ENCODE assay signal across 8 cellular contexts in genomic region chr17:58172369-58173071, GRCh38. TPM values are rescaled to one million over a fixed set of nuclear protein-coding genes. Genes with fewer than 3 reads are reported as not detected.
DNase-seq lines count a peak whose midpoint lies in the region; ATAC-seq and TF ChIP-seq lines count a peak whose summit lies in the region.

No MANE protein-coding gene starts in this region.

- H3K27ac Mint-ChIP-seq in CD8-positive, alpha-beta T cell: peak overlapping the region; percentile 66
- H3K27ac Mint-ChIP-seq in activated naive CD4-positive, alpha-beta T cell treated with anti-CD3 and anti-CD28 coated beads for 36 hours: no peak overlapping the region
- no peak overlapping the region for H3K27ac Mint-ChIP-seq in stimulated activated memory B cell treated with anti-CD40 and anti-IgM and Interleukin-4, amounts not matched to agents 10 μg/mL and 1 μg/mL and 100 μg/mL, for 72 hours

- H3K4me1 Mint-ChIP-seq in CD8-positive, alpha-beta T cell (ENCODE audit: low read depth): peaks cover 45% of the 10 kb centered on the region
- H3K4me1 Mint-ChIP-seq in activated naive CD4-positive, alpha-beta T cell treated with anti-CD3 and anti-CD28 coated beads for 36 hours (ENCODE audit: low read depth): peaks cover 33% of the 10 kb centered on the region
- peaks cover 5% of the 10 kb centered on the region for H3K4me1 Mint-ChIP-seq in stimulated activated memory B cell treated with anti-CD40 and anti-IgM and Interleukin-4, amounts not matched to agents 10 μg/mL and 1 μg/mL and 100 μg/mL, for 72 hours

- no peaks in the 10 kb centered on the region for H3K36me3 Mint-ChIP-seq in CD8-positive, alpha-beta T cell
- H3K36me3 Mint-ChIP-seq in activated naive CD4-positive, alpha-beta T cell treated with anti-CD3 and anti-CD28 coated beads for 36 hours (ENCODE audit: low read depth): no peaks in the 10 kb centered on the region
- H3K36me3 Mint-ChIP-seq in stimulated activated memory B cell treated with anti-CD40 and anti-IgM and Interleukin-4, amounts not matched to agents 10 μg/mL and 1 μg/mL and 100 μg/mL, for 72 hours: no peaks in the 10 kb centered on the region

- H3K4me3 ChIP-seq in CD8-positive, alpha-beta T cell (ENCODE audit: low read depth, low read length): no peak overlapping the region
- H3K4me3 ChIP-seq in HAP-1: no peak overlapping the region
- no peak overlapping the region for H3K4me3 ChIP-seq in OCI-LY3 (ENCODE audit: low read length)
- no peak overlapping the region for H3K4me3 ChIP-seq in dorsolateral prefrontal cortex

- intact Hi-C loops in CD8-positive, alpha-beta T cell (cut with DNase I, micrococcal nuclease): loop anchor here (1.0 to 10.0 kb wide), 10 partner anchors 19 to 315 kb away; partner anchors contain the start of genes SRSF1 (in 1 of the 2) and VEZF1 (in 1 of the 2)
- intact Hi-C loops in activated naive CD4-positive, alpha-beta T cell treated with anti-CD3 and anti-CD28 coated beads for 36 hours (cut with micrococcal nuclease): loop anchor here (1.0 to 5.0 kb wide), 4 partner anchors 50 to 314 kb away; no protein-coding TSS in a partner anchor
- intact Hi-C loops in dorsolateral prefrontal cortex (cut with DNase I): no loop called here

- peak overlapping the region; percentile 87 for H2AFZ ChIP-seq in OCI-LY3 (ENCODE audit: low read depth, low read length)

- no peaks in the 10 kb centered on the region for H4K20me1 ChIP-seq in OCI-LY3 (ENCODE audit: insufficient read depth, low read length)

- no peaks in the 10 kb centered on the region for H3K9me3 Mint-ChIP-seq in CD8-positive, alpha-beta T cell
- peaks cover 2% of the 10 kb centered on the region for H3K9me3 Mint-ChIP-seq in activated naive CD4-positive, alpha-beta T cell treated with anti-CD3 and anti-CD28 coated beads for 36 hours
- peaks cover 3% of the 10 kb centered on the region for H3K9me3 Mint-ChIP-seq in stimulated activated memory B cell treated with anti-CD40 and anti-IgM and Interleukin-4, amounts not matched to agents 10 μg/mL and 1 μg/mL and 100 μg/mL, for 72 hours

- H3K27me3 ChIP-seq in CD8-positive, alpha-beta T cell (ENCODE audit: insufficient read depth, low read length): no peaks in the 10 kb centered on the region
- peaks cover 51% of the 10 kb centered on the region for H3K27me3 ChIP-seq in HAP-1 (ENCODE audit: low read depth)
- peaks cover 33% of the 10 kb centered on the region for H3K27me3 ChIP-seq in OCI-LY3 (ENCODE audit: low read depth, low read length)
- H3K27me3 ChIP-seq in dorsolateral prefrontal cortex: peaks cover 0 to 45% (median 3%) of the 10 kb centered on the region in 45 donors

- peaks cover 43% of the 10 kb centered on the region for H3K4me1 ChIP-seq in CD8-positive, alpha-beta T cell (ENCODE audit: insufficient read depth, low read length)
- H3K4me1 ChIP-seq in HAP-1 (no peaks in the 10 kb centered on the region), OCI-LY3 (ENCODE audit: low read length) (no peaks in the 10 kb centered on the region)

- POLR2A ChIA-PET in CD8-positive, alpha-beta T cell (lab: Charles Lee): interaction anchor here (0.6 to 3.1 kb wide), 5 partner anchors 16 to 58 kb away, joined by 4 to 16 read pairs (median 6); no protein-coding TSS in a partner anchor

- H3K9ac ChIP-seq in OCI-LY3 (ENCODE audit: low read length): no peak overlapping the region

- in situ Hi-C loops in HAP-1 (cut with MboI; ENCODE audit: low sequenced_read_pairs): no loop called here

- H3K79me2 ChIP-seq in OCI-LY3 (ENCODE audit: low read length): no peaks in the 10 kb centered on the region

- peaks cover 4% of the 10 kb centered on the region for H3K27me3 Mint-ChIP-seq in CD8-positive, alpha-beta T cell (ENCODE audit: low read depth)
- H3K27me3 Mint-ChIP-seq in activated naive CD4-positive, alpha-beta T cell treated with anti-CD3 and anti-CD28 coated beads for 36 hours (ENCODE audit: low read depth): no peaks in the 10 kb centered on the region
- H3K27me3 Mint-ChIP-seq in stimulated activated memory B cell treated with anti-CD40 and anti-IgM and Interleukin-4, amounts not matched to agents 10 μg/mL and 1 μg/mL and 100 μg/mL, for 72 hours: peaks cover 60% of the 10 kb centered on the region

- H3K9me3 ChIP-seq in CD8-positive, alpha-beta T cell (ENCODE audit: low read length): no peaks in the 10 kb centered on the region
- no peaks in the 10 kb centered on the region for H3K9me3 ChIP-seq in HAP-1
- H3K9me3 ChIP-seq in OCI-LY3 (ENCODE audit: insufficient read depth, low read length): no peaks in the 10 kb centered on the region

- ATAC-seq in CD8-positive, alpha-beta T cell: peak; percentile 76
- peak; percentile 60 for ATAC-seq in left lobe of liver
- no peak for ATAC-seq in stimulated activated memory B cell treated with anti-CD40 and anti-IgM and Interleukin-4, amounts not matched to agents 10 μg/mL and 1 μg/mL and 100 μg/mL, for 72 hours
- no peak for ATAC-seq in HG03108 (IDR thresholded peaks at IDR 0.05; ENCODE audit: unreplicated experiment)

- peak overlapping the region; percentile 38 for H3K4me3 Mint-ChIP-seq in CD8-positive, alpha-beta T cell
- no peak overlapping the region for H3K4me3 Mint-ChIP-seq in activated naive CD4-positive, alpha-beta T cell treated with anti-CD3 and anti-CD28 coated beads for 36 hours
- no peak overlapping the region for H3K4me3 Mint-ChIP-seq in stimulated activated memory B cell treated with anti-CD40 and anti-IgM and Interleukin-4, amounts not matched to agents 10 μg/mL and 1 μg/mL and 100 μg/mL, for 72 hours

- CTCF ChIA-PET in CD8-positive, alpha-beta T cell (lab: Charles Lee): interaction anchor here (0.6 to 13.0 kb wide), 45 partner anchors 11 to 319 kb away, joined by 3 to 217 read pairs (median 4); partner anchors contain the start of genes EPX, LPO and OR4D1
- CTCF ChIA-PET in activated naive CD4-positive, alpha-beta T cell treated with anti-CD3 and anti-CD28 coated beads for 36 hours (lab: Charles Lee): interaction anchor here (0.5 to 3.3 kb wide), 27 partner anchors 8 to 1320 kb away, joined by 3 to 20 read pairs (median 4); partner anchors contain the start of gene SRSF1

- H3K36me3 ChIP-seq in CD8-positive, alpha-beta T cell (ENCODE audit: insufficient read depth, low read length): no peaks in the 10 kb centered on the region
- H3K36me3 ChIP-seq in HAP-1 (replicated peaks): no peaks in the 10 kb centered on the region
- H3K36me3 ChIP-seq in OCI-LY3 (replicated peaks; ENCODE audit: low read depth, low read length): no peaks in the 10 kb centered on the region

- H3K27ac ChIP-seq in CD8-positive, alpha-beta T cell (ENCODE audit: low read depth, low read length): no peak overlapping the region
- no peak overlapping the region for H3K27ac ChIP-seq in OCI-LY3 (ENCODE audit: low read length)
- no peak overlapping the region for H3K27ac ChIP-seq in dorsolateral prefrontal cortex

- DNase-seq in CD8-positive, alpha-beta T cell: peak in 6 of 7 experiments; percentile 19 to 70 (median 40)
- DNase-seq in HAP-1 (ENCODE audit: low spot score in 2 of 2) (peak; percentile 8 to 33), left lobe of liver (ENCODE audit: low spot score) (no peak), dorsolateral prefrontal cortex (no peak)
- DNase-seq in activated naive CD4-positive, alpha-beta T cell treated with anti-CD3 and anti-CD28 coated beads for 36 hours: peak; percentile 70

- TF ChIP-seq CTCF in CD8-positive, alpha-beta T cell (IDR thresholded peaks at IDR 0.05): peak; percentile 66
- peak; percentile 64 for TF ChIP-seq CTCF in OCI-LY3 (IDR thresholded peaks at IDR 0.05; ENCODE audit: low read depth, low read length)
- TF ChIP-seq CTCF in dorsolateral prefrontal cortex (IDR thresholded peaks at IDR 0.05 in 54 of 56, conservative IDR thresholded peaks at IDR 0.05 in 2 of 56; ENCODE audit: low read depth in 1 of 56, partially characterized antibody in 56 of 56): peak in 13 of 56 donors; percentile 9 to 37 (median 13)

- peak overlapping the region; percentile 23; the same call in 1 of the 2 replicates for H3K4me2 ChIP-seq in OCI-LY3 (ENCODE audit: low read length)

RNA-seq across cellular contexts. Expression of gene OR4D2, which starts 5.7 kb away (rescaled TPM):
- not detected for total RNA-seq in CD8-positive, alpha-beta T cell
- total RNA-seq in activated naive CD4-positive, alpha-beta T cell treated with anti-CD3 and anti-CD28 coated beads for 36 hours: not detected
- total RNA-seq in left lobe of liver (not detected), dorsolateral prefrontal cortex (not detected)

RNA-seq across cellular contexts. Expression of gene EPX, which starts 20.0 kb away (rescaled TPM):
- total RNA-seq in CD8-positive, alpha-beta T cell: not detected
- not detected for total RNA-seq in activated naive CD4-positive, alpha-beta T cell treated with anti-CD3 and anti-CD28 coated beads for 36 hours
- total RNA-seq in left lobe of liver (not detected), dorsolateral prefrontal cortex (not detected)

RNA-seq across cellular contexts. Expression of gene OR4D1, which starts 24.3 kb away (rescaled TPM):
- total RNA-seq in CD8-positive, alpha-beta T cell: under 1 TPM; 0.49 to 0.61 TPM
- under 1 TPM; 0.21 to 0.40 TPM for total RNA-seq in activated naive CD4-positive, alpha-beta T cell treated with anti-CD3 and anti-CD28 coated beads for 36 hours
- total RNA-seq in left lobe of liver: not detected
- under 1 TPM in 20 of 120 experiments, not detected in 100; 0.08 to 0.31 (median 0.13) TPM for total RNA-seq in dorsolateral prefrontal cortex

RNA-seq across cellular contexts. Expression of gene MKS1, which starts 46.5 kb away (rescaled TPM):
- total RNA-seq in CD8-positive, alpha-beta T cell: 1 to 10 TPM; 4.6 to 4.9 TPM
- 10 to 100 TPM; 27.1 to 29.2 TPM for total RNA-seq in activated naive CD4-positive, alpha-beta T cell treated with anti-CD3 and anti-CD28 coated beads for 36 hours
- total RNA-seq in left lobe of liver: 9.8 TPM
- total RNA-seq in dorsolateral prefrontal cortex: 10 to 100 TPM; 16.0 to 48.1 (median 25.0) TPM

Comparison
In these comparisons a context has a peak if more than half of its experiments do, and no peak if none do; other contexts are left out.
1. ATAC-seq: peak in CD8-positive, alpha-beta T cell (single experiment) and left lobe of liver (single experiment); none in stimulated activated memory B cell treated with anti-CD40 and anti-IgM and Interleukin-4, amounts not matched to agents 10 μg/mL and 1 μg/mL and 100 μg/mL, for 72 hours (single experiment) and HG03108 (single experiment).
2. DNase-seq: peak in CD8-positive, alpha-beta T cell (6 of 7), HAP-1 (2 of 2) and activated naive CD4-positive, alpha-beta T cell treated with anti-CD3 and anti-CD28 coated beads for 36 hours (single experiment); none in left lobe of liver (single experiment) and dorsolateral prefrontal cortex (0 of 10).
3. intact Hi-C loops: an anchor here in CD8-positive, alpha-beta T cell (1.0 to 10.0 kb wide) and activated naive CD4-positive, alpha-beta T cell treated with anti-CD3 and anti-CD28 coated beads for 36 hours (1.0 to 5.0 kb wide); none called in dorsolateral prefrontal cortex.